28 cellular contexts compared by ENCODE assay signal in the genomic region with DNA sequence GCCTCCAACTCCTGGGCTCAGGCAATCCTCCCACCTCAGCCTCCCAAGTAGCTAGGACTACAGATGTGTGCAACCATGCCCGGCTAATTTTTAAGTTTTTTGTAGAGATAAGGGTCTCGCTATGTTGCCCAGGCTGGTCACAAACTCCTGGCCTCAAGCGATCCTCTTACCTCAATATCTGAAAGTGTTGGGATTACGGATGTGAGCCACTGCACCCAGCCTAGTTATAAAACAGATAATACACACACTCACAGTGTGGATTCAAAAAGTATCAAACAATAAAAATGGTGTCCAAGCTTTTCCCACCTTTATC. TPM values are rescaled to one million over a fixed set of nuclear protein-coding genes. Genes with fewer than 3 reads are reported as not detected.
"Had no signal": no experiment of that assay in that cellular context is flagged by ENCODE, and none has a peak within 500 bp of the region (broad histone marks: within the 10 kb centered on the region; RNA-seq: fewer than 3 reads in every experiment).

No MANE protein-coding gene starts in this region.

- FAIRE-seq: islet of Langerhans, kidney, urothelium cell line had no signal

- H3K27me3 Mint-ChIP-seq: stimulated activated naive CD8-positive, alpha-beta T cell treated with anti-CD3 and anti-CD28 coated beads, Interleukin-15, Interleukin-2, amounts not matched to agents 100 ng/mL and 50 ng/mL, for 24 hours had no signal

- DNase-seq: hypothalamus; immature natural killer cell; kidney; left colon; left lung; lower lobe of right lung; mammary epithelial cell; mesenchymal stem cell; naive thymus-derived CD8-positive, alpha-beta T cell; nucleus accumbens; stimulated activated CD4-positive, alpha-beta T cell treated with anti-CD3 and anti-CD28 coated beads, Interleukin-12 subunit alpha, Interleukin-12 subunit beta, amount 100 ng/mL, for 4 hours; stimulated activated CD4-positive, alpha-beta T cell treated with anti-CD3 and anti-CD28 coated beads, Interleukin-15, amount 100 ng/mL, for 24 hours; stimulated activated CD4-positive, alpha-beta T cell treated with anti-CD3 and anti-CD28 coated beads, Interleukin-2, amount 100 ng/mL, for 24 hours; stimulated activated CD4-positive, alpha-beta T cell treated with anti-CD3 and anti-CD28 coated beads, Interleukin-4, amount 100 ng/mL, for 1 hour; stimulated activated naive CD4-positive, alpha-beta T cell; tibial artery; upper lobe of right lung had no signal

- H3K36me3 ChIP-seq: left lung, lower lobe of right lung, right atrium auricular region, thoracic aorta, upper lobe of right lung had no signal

- H3K9ac ChIP-seq: parathyroid adenoma had no signal

- H3K79me2 ChIP-seq: parathyroid adenoma had no signal

- H3K9me3 ChIP-seq: left lung, lower lobe of right lung, right atrium auricular region, suprapubic skin, thoracic aorta, tibial artery, upper lobe of right lung had no signal

- H3K4me3 ChIP-seq: left lung, lower lobe of right lung, right atrium auricular region, skin epidermis, suprapubic skin, thoracic aorta, tibial artery, upper lobe of right lung had no signal

- ATAC-seq: left colon; left lung; lower lobe of right lung; naive thymus-derived CD8-positive, alpha-beta T cell; sciatic nerve; upper lobe of right lung had no signal

- H3K27ac ChIP-seq: left lung, lower lobe of right lung, parathyroid adenoma, right atrium auricular region, skin epidermis, suprapubic skin, thoracic aorta, tibial artery, upper lobe of right lung had no signal

- H3K4me1 ChIP-seq: lower lobe of right lung, parathyroid adenoma, right atrium auricular region, upper lobe of right lung had no signal

- H3K27ac Mint-ChIP-seq: nephron; stimulated activated naive CD8-positive, alpha-beta T cell treated with anti-CD3 and anti-CD28 coated beads, Interleukin-15, Interleukin-2, amounts not matched to agents 100 ng/mL and 50 ng/mL, for 24 hours had no signal

- H3K9me3 Mint-ChIP-seq: immature natural killer cell; naive thymus-derived CD8-positive, alpha-beta T cell; nephron; stimulated activated naive CD8-positive, alpha-beta T cell treated with anti-CD3 and anti-CD28 coated beads, Interleukin-15, Interleukin-2, amounts not matched to agents 100 ng/mL and 50 ng/mL, for 24 hours had no signal

- H3K27me3 ChIP-seq: right atrium auricular region, suprapubic skin, upper lobe of right lung had no signal

- H3K4me3 Mint-ChIP-seq: immature natural killer cell; naive thymus-derived CD8-positive, alpha-beta T cell; nephron; stimulated activated naive CD8-positive, alpha-beta T cell treated with anti-CD3 and anti-CD28 coated beads, Interleukin-15, Interleukin-2, amounts not matched to agents 100 ng/mL and 50 ng/mL, for 24 hours had no signal

- H2AFZ ChIP-seq: parathyroid adenoma had no signal

- H3K36me3 Mint-ChIP-seq: immature natural killer cell; naive thymus-derived CD8-positive, alpha-beta T cell had no signal

- H3K4me1 Mint-ChIP-seq: immature natural killer cell; naive thymus-derived CD8-positive, alpha-beta T cell had no signal

RNA-seq across cellular contexts. Expression of a gene that starts 0.4 kb away (rescaled TPM):
- total RNA-seq: liver; naive thymus-derived CD8-positive, alpha-beta T cell; thoracic aorta had no signal
- polyA plus RNA-seq: liver; naive thymus-derived CD8-positive, alpha-beta T cell had no signal
